In genomic region chr2:28668880-28669279, GRCh38 we compare ENCODE assay signal across 32 cellular contexts.
"Had no signal": no experiment of that assay in that cellular context is flagged by ENCODE, and none has a peak within 500 bp of the region (broad histone marks: within the 10 kb centered on the region; RNA-seq: fewer than 3 reads in every experiment).

No MANE protein-coding gene starts in this region.

- H3K4me1 Mint-ChIP-seq: activated B cell treated with CpG ODN at 0.5 μM for 24 hours; central memory CD8-positive, alpha-beta T cell; T-cell had no signal

- H3K27me3 ChIP-seq: adrenal gland, body of pancreas, brain microvascular endothelial cell, breast epithelium had no signal

- H3K36me3 ChIP-seq: adrenal gland, brain microvascular endothelial cell, breast epithelium had no signal

- H3K27ac ChIP-seq: adrenal gland, body of pancreas, brain microvascular endothelial cell, VCaP had no signal

- H3K27me3 Mint-ChIP-seq: activated B cell treated with CpG ODN at 0.5 μM for 24 hours; activated CD4-positive, alpha-beta memory T cell treated with anti-CD3 and anti-CD28 coated beads for 36 hours; activated CD4-positive, alpha-beta T cell treated with anti-CD3 and anti-CD28 coated beads, Interleukin-2, amount 10 ng/mL, durations not matched to agents 24 days and 14 days; activated CD8-positive, alpha-beta T cell treated with anti-CD3 and anti-CD28 coated beads for 36 hours; activated naive CD8-positive, alpha-beta T cell treated with anti-CD3 and anti-CD28 coated beads for 36 hours; activated T-cell treated with anti-CD3 and anti-CD28 coated beads, Interleukin-2, amount 50 U/mL, for 24 hours; activated T-helper 17 cell treated with anti-CD3 and anti-CD28 coated beads, Interleukin-2, amount 50 U/mL, for 72 hours; T-helper 17 cell had no signal

- ATAC-seq: activated CD8-positive, alpha-beta T cell treated with anti-CD3 and anti-CD28 coated beads for 36 hours; activated naive CD4-positive, alpha-beta T cell treated with anti-CD3 and anti-CD28 coated beads, Interleukin-2, amount 50 U/mL, for 72 hours; activated T-cell treated with anti-CD3 and anti-CD28 coated beads, Interleukin-2, amount 50 U/mL, for 72 hours; activated T-helper 17 cell treated with anti-CD3 and anti-CD28 coated beads, Interleukin-2, amount 50 U/mL, for 72 hours; body of pancreas; T-cell; T-helper 17 cell had no signal

- H3K9me3 ChIP-seq: adrenal gland, body of pancreas, breast epithelium had no signal

- H3K4me3 ChIP-seq: adrenal gland, body of pancreas, breast epithelium had no signal

- H3K4me3 Mint-ChIP-seq: activated B cell treated with CpG ODN at 0.5 μM for 24 hours; activated CD4-positive, alpha-beta memory T cell treated with anti-CD3 and anti-CD28 coated beads for 36 hours; activated CD4-positive, alpha-beta T cell treated with anti-CD3 and anti-CD28 coated beads, Interleukin-2, amount 10 ng/mL, durations not matched to agents 24 days and 14 days; activated CD8-positive, alpha-beta T cell treated with anti-CD3 and anti-CD28 coated beads for 36 hours; activated naive CD4-positive, alpha-beta T cell treated with anti-CD3 and anti-CD28 coated beads for 36 hours; activated naive CD8-positive, alpha-beta T cell treated with anti-CD3 and anti-CD28 coated beads for 36 hours; activated T-cell treated with anti-CD3 and anti-CD28 coated beads, Interleukin-2, amount 50 U/mL, for 24 hours; activated T-cell treated with anti-CD3 and anti-CD28 coated beads, Interleukin-2, amount 50 U/mL, for 72 hours; activated T-helper 1 cell treated with anti-CD3 and anti-CD28 coated beads, Interleukin-12 subunit alpha, Interleukin-12 subunit beta, Interleukin-2, Interleukin-4 antibody, amounts not matched to agents 30 ng/mL and 10 ng/mL and 1 ng/mL, durations not matched to agents 14 hours and 24 hours and 36 hours; activated T-helper 17 cell treated with anti-CD3 and anti-CD28 coated beads, Interleukin-2, amount 50 U/mL, for 72 hours; central memory CD8-positive, alpha-beta T cell; T-cell; T-helper 17 cell had no signal

- DNase-seq: activated B cell treated with CpG ODN at 0.5 μM for 24 hours; activated CD4-positive, alpha-beta memory T cell treated with anti-CD3 and anti-CD28 coated beads for 36 hours; activated CD4-positive, alpha-beta T cell treated with anti-CD3 and anti-CD28 coated beads for 4 hours; activated CD4-positive, alpha-beta T cell treated with anti-CD3 and anti-CD28 coated beads, Interleukin-2, amount 10 ng/mL, durations not matched to agents 24 days and 14 days; activated CD4-positive, alpha-beta T cell treated with anti-CD3 and anti-CD28 coated beads, Interleukin-2, amount 50 U/mL, for 1 hour; activated CD4-positive, alpha-beta T cell treated with anti-CD3 and anti-CD28 coated beads, Interleukin-2, amount 50 U/mL, for 4 hours; activated CD4-positive, CD25-positive, alpha-beta regulatory T cell treated with anti-CD3 and anti-CD28 coated beads, Interleukin-2, amount 50 U/mL, for 72 hours; activated CD8-positive, alpha-beta memory T cell treated with anti-CD3 and anti-CD28 coated beads, Interleukin-2, amount 50 U/mL, for 48 hours; activated CD8-positive, alpha-beta T cell treated with anti-CD3 and anti-CD28 coated beads for 36 hours; activated effector memory CD4-positive, alpha-beta T cell treated with anti-CD3 and anti-CD28 coated beads, Interleukin-2, amount 50 U/mL, for 16 hours; activated gamma-delta T cell treated with Interleukin-2 at 50 U/mL for 16 hours; activated naive CD4-positive, alpha-beta T cell; activated naive CD4-positive, alpha-beta T cell treated with anti-CD3 and anti-CD28 coated beads for 36 hours; activated naive CD4-positive, alpha-beta T cell treated with anti-CD3 and anti-CD28 coated beads, Interleukin-2, amount 50 U/mL, for 16 hours; activated naive CD8-positive, alpha-beta T cell treated with anti-CD3 and anti-CD28 coated beads for 36 hours; activated T-cell treated with anti-CD3 and anti-CD28 coated beads, Interleukin-2, amount 50 U/mL, for 24 hours; activated T-cell treated with anti-CD3 and anti-CD28 coated beads, Interleukin-2, amount 50 U/mL, for 72 hours; adrenal gland; amniotic stem cell; aorta; body of pancreas; brain microvascular endothelial cell; caudate nucleus; cerebellar nuclear complex; T-cell; T-helper 17 cell had no signal

- H3K27ac Mint-ChIP-seq: activated B cell treated with CpG ODN at 0.5 μM for 24 hours; activated CD4-positive, alpha-beta memory T cell treated with anti-CD3 and anti-CD28 coated beads for 36 hours; activated CD4-positive, alpha-beta T cell treated with anti-CD3 and anti-CD28 coated beads, Interleukin-2, amount 10 ng/mL, durations not matched to agents 24 days and 14 days; activated CD8-positive, alpha-beta T cell treated with anti-CD3 and anti-CD28 coated beads for 36 hours; activated naive CD4-positive, alpha-beta T cell treated with anti-CD3 and anti-CD28 coated beads for 36 hours; activated naive CD4-positive, alpha-beta T cell treated with anti-CD3 and anti-CD28 coated beads, Interleukin-2, amount 50 U/mL, for 72 hours; activated naive CD8-positive, alpha-beta T cell treated with anti-CD3 and anti-CD28 coated beads for 36 hours; activated T-cell treated with anti-CD3 and anti-CD28 coated beads, Interleukin-2, amount 50 U/mL, for 24 hours; activated T-cell treated with anti-CD3 and anti-CD28 coated beads, Interleukin-2, amount 50 U/mL, for 72 hours; activated T-helper 1 cell treated with anti-CD3 and anti-CD28 coated beads, Interleukin-12 subunit alpha, Interleukin-12 subunit beta, Interleukin-2, Interleukin-4 antibody, amounts not matched to agents 30 ng/mL and 10 ng/mL and 1 ng/mL, durations not matched to agents 14 hours and 24 hours and 36 hours; activated T-helper 17 cell treated with anti-CD3 and anti-CD28 coated beads, Interleukin-2, amount 50 U/mL, for 72 hours; T-cell; T-helper 17 cell had no signal
